Comparison of ENCODE assay signal across 13 cellular contexts in the genomic region with DNA sequence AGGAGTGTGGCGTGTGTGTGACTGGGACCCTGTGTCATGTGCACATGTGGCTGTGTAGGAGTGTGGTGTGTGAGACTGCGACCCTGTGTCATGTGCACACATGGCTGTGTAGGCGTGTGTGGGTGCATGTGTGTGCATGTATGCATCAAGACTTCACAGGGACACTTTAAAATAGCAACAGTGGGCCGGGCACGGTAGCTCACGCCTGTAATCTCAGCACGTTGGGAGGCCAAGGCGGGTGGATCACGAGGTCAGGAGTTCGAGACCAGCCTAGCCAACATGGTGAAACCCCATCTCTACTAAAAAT. TPM values are rescaled to one million over a fixed set of nuclear protein-coding genes. Genes with fewer than 3 reads are reported as not detected.
"Had no signal": no experiment of that assay in that cellular context is flagged by ENCODE, and none has a peak within 500 bp of the region (broad histone marks: within the 10 kb centered on the region; RNA-seq: fewer than 3 reads in every experiment).

No MANE protein-coding gene starts in this region.

RNA-seq across cellular contexts. Expression of a gene that starts 10.1 kb away (rescaled TPM):
- total RNA-seq: activated B cell treated with CpG ODN at 0.5 μM for 24 hours; activated CD4-positive, alpha-beta T cell treated with anti-CD3 and anti-CD28 coated beads for 36 hours; adrenal gland; ascending aorta; dermis microvascular lymphatic vessel endothelial cell; gastrocnemius medialis; natural killer cell treated with Interleukin-12 subunit alpha and Interleukin-12 subunit beta and Interleukin-15 and Interleukin-18, amount 100 ng/mL, for 72 hours; T-helper 17 cell; upper lobe of right lung had no signal
- polyA plus RNA-seq: adrenal gland, esophagus, pancreas had no signal

RNA-seq across cellular contexts. Expression of a gene that starts 22.6 kb away (rescaled TPM):
- total RNA-seq: activated B cell treated with CpG ODN at 0.5 μM for 24 hours; activated CD4-positive, alpha-beta T cell treated with anti-CD3 and anti-CD28 coated beads for 36 hours; ascending aorta; dermis microvascular lymphatic vessel endothelial cell; left ventricle myocardium inferior; natural killer cell treated with Interleukin-12 subunit alpha and Interleukin-12 subunit beta and Interleukin-15 and Interleukin-18, amount 100 ng/mL, for 72 hours; pancreas; right atrium auricular region; T-helper 17 cell; upper lobe of right lung had no signal
- polyA plus RNA-seq: adrenal gland, pancreas had no signal

RNA-seq across cellular contexts. Expression of a gene that starts 48.1 kb away (rescaled TPM):
- total RNA-seq: activated B cell treated with CpG ODN at 0.5 μM for 24 hours had no signal
